Comparison of ENCODE assay signal across 25 cellular contexts in genomic region chr5:154241021-154241420, GRCh38.
"Had no signal": no experiment of that assay in that cellular context is flagged by ENCODE, and none has a peak within 500 bp of the region (broad histone marks: within the 10 kb centered on the region; RNA-seq: fewer than 3 reads in every experiment).

No MANE protein-coding gene starts in this region.

- H3K27me3 ChIP-seq: heart left ventricle, ovary, stomach, vagina had no signal

- H3K4me3 Mint-ChIP-seq: activated naive CD8-positive, alpha-beta T cell; activated T-cell treated with anti-CD3 and anti-CD28 coated beads, Interleukin-2, amount 50 U/mL, for 4 hours; memory B cell; naive thymus-derived CD4-positive, alpha-beta T cell; neural crest cell; stimulated activated memory B cell treated with anti-CD40 and anti-IgM and Interleukin-4, amounts not matched to agents 10 μg/mL and 1 μg/mL and 100 μg/mL, for 72 hours; type B pancreatic cell; WTC11 had no signal

- ATAC-seq: activated T-cell treated with anti-CD3 and anti-CD28 coated beads, Interleukin-2, amount 50 U/mL, for 4 hours; heart left ventricle; left cardiac atrium; mucosa of descending colon; naive thymus-derived CD4-positive, alpha-beta T cell; right cardiac atrium; stimulated activated memory B cell treated with anti-CD40 and anti-IgM and Interleukin-4, amounts not matched to agents 10 μg/mL and 1 μg/mL and 100 μg/mL, for 72 hours; WTC11 had no signal

- H3K9me3 ChIP-seq: mucosa of descending colon, ovary, stomach, vagina had no signal

- H3K27ac ChIP-seq: epithelial cell of prostate, heart left ventricle, ovary, vagina had no signal

- H3K27ac Mint-ChIP-seq: activated naive CD8-positive, alpha-beta T cell; activated T-helper 2 cell treated with anti-CD3 and anti-CD28 coated beads, Interferon-gamma antibody, Interleukin-2, Interleukin-4, amounts not matched to agents 10 μg/mL and 5 μg/mL and 100 μg/mL, durations not matched to agents 14 hours and 24 hours and 36 hours; naive thymus-derived CD4-positive, alpha-beta T cell; stimulated activated memory B cell treated with anti-CD40 and anti-IgM and Interleukin-4, amounts not matched to agents 10 μg/mL and 1 μg/mL and 100 μg/mL, for 72 hours; type B pancreatic cell; WTC11 had no signal

- H3K27me3 Mint-ChIP-seq: activated naive CD8-positive, alpha-beta T cell; memory B cell; naive thymus-derived CD4-positive, alpha-beta T cell; stimulated activated memory B cell treated with anti-CD40 and anti-IgM and Interleukin-4, amounts not matched to agents 10 μg/mL and 1 μg/mL and 100 μg/mL, for 72 hours; type B pancreatic cell had no signal

- H3K9me3 Mint-ChIP-seq: activated T-cell treated with anti-CD3 and anti-CD28 coated beads, Interleukin-2, amount 50 U/mL, for 4 hours; activated T-helper 2 cell treated with anti-CD3 and anti-CD28 coated beads, Interferon-gamma antibody, Interleukin-2, Interleukin-4, amounts not matched to agents 10 μg/mL and 5 μg/mL and 100 μg/mL, durations not matched to agents 14 hours and 24 hours and 36 hours; neural crest cell; stimulated activated memory B cell treated with anti-CD40 and anti-IgM and Interleukin-4, amounts not matched to agents 10 μg/mL and 1 μg/mL and 100 μg/mL, for 72 hours; type B pancreatic cell had no signal

- H3K4me3 ChIP-seq: heart left ventricle, mucosa of descending colon, ovary, stomach, vagina had no signal

- H3K36me3 Mint-ChIP-seq: type B pancreatic cell, WTC11 had no signal

- DNase-seq: activated CD4-positive, alpha-beta T cell treated with anti-CD3 and anti-CD28 coated beads, Interleukin-2, amount 50 U/mL, for 48 hours; activated CD8-positive, alpha-beta memory T cell treated with anti-CD3 and anti-CD28 coated beads, Interleukin-2, amount 50 U/mL, for 48 hours; activated naive CD4-positive, alpha-beta T cell; activated T-cell treated with anti-CD3 and anti-CD28 coated beads, Interleukin-2, amount 50 U/mL, for 4 hours; cerebellar nuclear complex; cortex of kidney; heart left ventricle; islet precursor cell; left cardiac atrium; mucosa of descending colon; naive thymus-derived CD4-positive, alpha-beta T cell; ovary; right cardiac atrium; stimulated activated CD4-positive, alpha-beta T cell treated with anti-CD3 and anti-CD28 coated beads, Interleukin-2, amount 100 ng/mL, for 24 hours; stomach; T1000 had no signal

- H3K36me3 ChIP-seq: heart left ventricle, ovary, stomach, vagina had no signal
